7 cellular contexts compared by ENCODE assay signal in the genomic region with DNA sequence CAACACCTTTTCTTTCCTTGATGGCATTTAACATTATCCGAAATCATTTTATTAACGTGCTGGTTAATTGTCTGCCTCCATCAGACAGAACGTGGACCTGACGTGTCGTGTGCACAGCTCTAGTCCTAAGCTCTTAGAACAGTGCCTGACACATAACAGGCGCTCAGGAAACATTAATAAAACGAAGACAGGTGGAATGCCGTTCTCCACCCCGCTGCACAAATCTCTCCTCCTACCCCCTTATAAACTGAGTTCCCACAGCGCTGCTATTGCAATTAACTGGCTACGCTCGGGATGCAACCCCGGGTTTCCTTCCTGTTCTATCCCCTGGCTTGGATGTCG. TPM values are rescaled to one million over a fixed set of nuclear protein-coding genes. Genes with fewer than 3 reads are reported as not detected.
A peak's percentile ranks its signal among the peaks of the same experiment; 100 is the strongest.
DNase-seq lines count a peak whose midpoint lies in the region; ATAC-seq and TF ChIP-seq lines count a peak whose summit lies in the region.

No MANE protein-coding gene starts in this region.

- no peaks in the 10 kb centered on the region for H3K27me3 Mint-ChIP-seq in activated naive CD8-positive, alpha-beta T cell treated with anti-CD3 and anti-CD28 coated beads for 36 hours

- peaks cover 28% of the 10 kb centered on the region for H3K36me3 Mint-ChIP-seq in activated naive CD8-positive, alpha-beta T cell treated with anti-CD3 and anti-CD28 coated beads for 36 hours
- peaks cover 19% of the 10 kb centered on the region for H3K36me3 Mint-ChIP-seq in stimulated activated effector memory CD8-positive, alpha-beta T cell treated with anti-CD3 and anti-CD28 coated beads, Interleukin-12 subunit alpha, Interleukin-12 subunit beta, amount 100 ng/mL, for 72 hours

- CTCF ChIA-PET in HEK293 (lab: Yijun Ruan, JAX) = interaction anchor here (0.5 to 1.1 kb wide), 4 partner anchors 30 to 1319 kb away, joined by 3 to 4 read pairs (median 3); no protein-coding TSS in a partner anchor

- H3K9me3 ChIP-seq in HEK293 (ENCODE audit: control insufficient read depth, insufficient read depth, low read depth, low read length) = no peaks in the 10 kb centered on the region
- no peaks in the 10 kb centered on the region for H3K9me3 ChIP-seq in iPS-18a (ENCODE audit: control insufficient read depth, low read depth, low read length)

- H3K27me3 ChIP-seq in iPS-18a (ENCODE audit: control insufficient read depth, insufficient read depth, low read length) = no peaks in the 10 kb centered on the region

- peak; percentile 23 for ATAC-seq in stimulated activated effector memory CD8-positive, alpha-beta T cell treated with anti-CD3 and anti-CD28 coated beads, Interleukin-12 subunit alpha, Interleukin-12 subunit beta, amount 100 ng/mL, for 72 hours

- H3K4me1 Mint-ChIP-seq in activated naive CD8-positive, alpha-beta T cell treated with anti-CD3 and anti-CD28 coated beads for 36 hours = peaks cover 38% of the 10 kb centered on the region
- peaks cover 50% of the 10 kb centered on the region for H3K4me1 Mint-ChIP-seq in stimulated activated effector memory CD8-positive, alpha-beta T cell treated with anti-CD3 and anti-CD28 coated beads, Interleukin-12 subunit alpha, Interleukin-12 subunit beta, amount 100 ng/mL, for 72 hours

- peak overlapping the region; percentile 94 for H3K4me3 ChIP-seq in HEK293 (ENCODE audit: low read depth, low read length)
- peak overlapping the region; percentile 97 for H3K4me3 ChIP-seq in iPS-18a (ENCODE audit: low read length)

- POLR2A ChIA-PET in HEK293 (lab: Yijun Ruan, JAX) = interaction anchor here (1.0 kb wide), 1 partner anchor 18 kb away, joined by 3 read pairs; no protein-coding TSS in a partner anchor

- TF ChIP-seq CTCF in GM13976 (IDR thresholded peaks at IDR 0.05; ENCODE audit: borderline replicate concordance, control extremely low read depth, extremely low read depth, insufficient read depth, missing control alignments) (no peak), HEK293 (tag by site-specific recombination; IDR thresholded peaks at IDR 0.05) (no peak)

- H3K36me3 ChIP-seq in HEK293 (ENCODE audit: control insufficient read depth in 2 of 2, insufficient read depth in 1 of 2, low read length in 2 of 2) (peaks cover 0 to 8% of the 10 kb centered on the region in 2 experiments; a peak in 1 of 3 replicates), iPS-18a (ENCODE audit: control insufficient read depth, low read depth, low read length) (no peaks in the 10 kb centered on the region)

- peak; percentile 19 for DNase-seq in GM13976 (ENCODE audit: low spot score)
- DNase-seq in NCI-H146 (lab: John Stamatoyannopoulos, UW) = peak; percentile 45
- DNase-seq in activated naive CD8-positive, alpha-beta T cell treated with anti-CD3 and anti-CD28 coated beads for 36 hours = no peak
- DNase-seq in stimulated activated effector memory CD8-positive, alpha-beta T cell treated with anti-CD3 and anti-CD28 coated beads, Interleukin-12 subunit alpha, Interleukin-12 subunit beta, amount 100 ng/mL, for 72 hours (ENCODE audit: low spot score in 2 of 2) = no peak
- no peak for DNase-seq in islet precursor cell

- H3K4me1 ChIP-seq in HEK293 (ENCODE audit: control insufficient read depth, insufficient read depth, low read length) (peaks cover 6% of the 10 kb centered on the region), iPS-18a (ENCODE audit: control insufficient read depth, low read depth, low read length) (peaks cover 11% of the 10 kb centered on the region)

- H3K9ac ChIP-seq in iPS-18a (ENCODE audit: low read length) = peak overlapping the region; percentile 95

- H3K27ac Mint-ChIP-seq in activated naive CD8-positive, alpha-beta T cell treated with anti-CD3 and anti-CD28 coated beads for 36 hours = peak overlapping the region; percentile 97
- H3K27ac Mint-ChIP-seq in stimulated activated effector memory CD8-positive, alpha-beta T cell treated with anti-CD3 and anti-CD28 coated beads, Interleukin-12 subunit alpha, Interleukin-12 subunit beta, amount 100 ng/mL, for 72 hours = peak overlapping the region; percentile 100

- H3K4me3 Mint-ChIP-seq in activated naive CD8-positive, alpha-beta T cell treated with anti-CD3 and anti-CD28 coated beads for 36 hours = peak overlapping the region; percentile 95
- peak overlapping the region; percentile 99 for H3K4me3 Mint-ChIP-seq in stimulated activated effector memory CD8-positive, alpha-beta T cell treated with anti-CD3 and anti-CD28 coated beads, Interleukin-12 subunit alpha, Interleukin-12 subunit beta, amount 100 ng/mL, for 72 hours

- H3K9me3 Mint-ChIP-seq in activated naive CD8-positive, alpha-beta T cell treated with anti-CD3 and anti-CD28 coated beads for 36 hours = no peaks in the 10 kb centered on the region
- no peaks in the 10 kb centered on the region for H3K9me3 Mint-ChIP-seq in stimulated activated effector memory CD8-positive, alpha-beta T cell treated with anti-CD3 and anti-CD28 coated beads, Interleukin-12 subunit alpha, Interleukin-12 subunit beta, amount 100 ng/mL, for 72 hours

- H3K27ac ChIP-seq in HEK293 (ENCODE audit: extremely low read depth, low read depth, low read length) = peak overlapping the region; percentile 92
- H3K27ac ChIP-seq in iPS-18a (ENCODE audit: low read length) = peak overlapping the region; percentile 100

- in situ Hi-C loops in GM13976 (cut with MboI; ENCODE audit: low sequenced_read_pairs, unreplicated experiment) = no loop called here

TF ChIP-seq in HEK293, 187 proteins besides CTCF, POLR2A, EP300 and RAD21 (continues in another document):
- no peak for TF ChIP-seq BCL11A (tag by site-specific recombination; IDR thresholded peaks at IDR 0.05; ENCODE audit: low read depth)
- TF ChIP-seq ZNF549 (tag by site-specific recombination; IDR thresholded peaks at IDR 0.05) = no peak
- TF ChIP-seq ZNF354C (tag by site-specific recombination; IDR thresholded peaks at IDR 0.05; ENCODE audit: borderline replicate concordance, low read depth) = no peak
- TF ChIP-seq ZBTB1 (tag by site-specific recombination; IDR thresholded peaks at IDR 0.05) = no peak
- TF ChIP-seq HOXA7 (CRISPR knock-in tag; IDR thresholded peaks at IDR 0.05; ENCODE audit: borderline replicate concordance) = no peak
- TF ChIP-seq, protein P1, sequence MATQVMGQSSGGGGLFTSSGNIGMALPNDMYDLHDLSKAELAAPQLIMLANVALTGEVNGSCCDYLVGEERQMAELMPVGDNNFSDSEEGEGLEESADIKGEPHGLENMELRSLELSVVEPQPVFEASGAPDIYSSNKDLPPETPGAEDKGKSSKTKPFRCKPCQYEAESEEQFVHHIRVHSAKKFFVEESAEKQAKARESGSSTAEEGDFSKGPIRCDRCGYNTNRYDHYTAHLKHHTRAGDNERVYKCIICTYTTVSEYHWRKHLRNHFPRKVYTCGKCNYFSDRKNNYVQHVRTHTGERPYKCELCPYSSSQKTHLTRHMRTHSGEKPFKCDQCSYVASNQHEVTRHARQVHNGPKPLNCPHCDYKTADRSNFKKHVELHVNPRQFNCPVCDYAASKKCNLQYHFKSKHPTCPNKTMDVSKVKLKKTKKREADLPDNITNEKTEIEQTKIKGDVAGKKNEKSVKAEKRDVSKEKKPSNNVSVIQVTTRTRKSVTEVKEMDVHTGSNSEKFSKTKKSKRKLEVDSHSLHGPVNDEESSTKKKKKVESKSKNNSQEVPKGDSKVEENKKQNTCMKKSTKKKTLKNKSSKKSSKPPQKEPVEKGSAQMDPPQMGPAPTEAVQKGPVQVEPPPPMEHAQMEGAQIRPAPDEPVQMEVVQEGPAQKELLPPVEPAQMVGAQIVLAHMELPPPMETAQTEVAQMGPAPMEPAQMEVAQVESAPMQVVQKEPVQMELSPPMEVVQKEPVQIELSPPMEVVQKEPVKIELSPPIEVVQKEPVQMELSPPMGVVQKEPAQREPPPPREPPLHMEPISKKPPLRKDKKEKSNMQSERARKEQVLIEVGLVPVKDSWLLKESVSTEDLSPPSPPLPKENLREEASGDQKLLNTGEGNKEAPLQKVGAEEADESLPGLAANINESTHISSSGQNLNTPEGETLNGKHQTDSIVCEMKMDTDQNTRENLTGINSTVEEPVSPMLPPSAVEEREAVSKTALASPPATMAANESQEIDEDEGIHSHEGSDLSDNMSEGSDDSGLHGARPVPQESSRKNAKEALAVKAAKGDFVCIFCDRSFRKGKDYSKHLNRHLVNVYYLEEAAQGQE (tag by site-specific recombination; IDR thresholded peaks at IDR 0.05) = no peak
- TF ChIP-seq ZNF837 (tag by site-specific recombination; IDR thresholded peaks at IDR 0.05) = no peak
- no peak for TF ChIP-seq ZNF140 (tag by site-specific recombination; IDR thresholded peaks at IDR 0.05)
- no peak for TF ChIP-seq HOXC10 (CRISPR knock-in tag; IDR thresholded peaks at IDR 0.05)
- TF ChIP-seq HOXD13 (CRISPR knock-in tag; IDR thresholded peaks at IDR 0.05; ENCODE audit: borderline replicate concordance) = no peak
- TF ChIP-seq, protein P2, sequence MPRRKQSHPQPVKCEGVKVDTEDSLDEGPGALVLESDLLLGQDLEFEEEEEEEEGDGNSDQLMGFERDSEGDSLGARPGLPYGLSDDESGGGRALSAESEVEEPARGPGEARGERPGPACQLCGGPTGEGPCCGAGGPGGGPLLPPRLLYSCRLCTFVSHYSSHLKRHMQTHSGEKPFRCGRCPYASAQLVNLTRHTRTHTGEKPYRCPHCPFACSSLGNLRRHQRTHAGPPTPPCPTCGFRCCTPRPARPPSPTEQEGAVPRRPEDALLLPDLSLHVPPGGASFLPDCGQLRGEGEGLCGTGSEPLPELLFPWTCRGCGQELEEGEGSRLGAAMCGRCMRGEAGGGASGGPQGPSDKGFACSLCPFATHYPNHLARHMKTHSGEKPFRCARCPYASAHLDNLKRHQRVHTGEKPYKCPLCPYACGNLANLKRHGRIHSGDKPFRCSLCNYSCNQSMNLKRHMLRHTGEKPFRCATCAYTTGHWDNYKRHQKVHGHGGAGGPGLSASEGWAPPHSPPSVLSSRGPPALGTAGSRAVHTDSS (tag by site-specific recombination; IDR thresholded peaks at IDR 0.05) = no peak
- TF ChIP-seq KLF16 (tag by site-specific recombination; IDR thresholded peaks at IDR 0.05) = no peak
- TF ChIP-seq ZNF596 (tag by site-specific recombination; IDR thresholded peaks at IDR 0.05) = no peak
- no peak for TF ChIP-seq ZNF311 (tag by site-specific recombination; IDR thresholded peaks at IDR 0.05; ENCODE audit: borderline replicate concordance)
- TF ChIP-seq, protein P3, sequence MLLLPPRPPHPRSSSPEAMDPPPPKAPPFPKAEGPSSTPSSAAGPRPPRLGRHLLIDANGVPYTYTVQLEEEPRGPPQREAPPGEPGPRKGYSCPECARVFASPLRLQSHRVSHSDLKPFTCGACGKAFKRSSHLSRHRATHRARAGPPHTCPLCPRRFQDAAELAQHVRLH (tag by site-specific recombination; IDR thresholded peaks at IDR 0.05) = no peak
- no peak for TF ChIP-seq ZNF571 (tag by site-specific recombination; IDR thresholded peaks at IDR 0.05)

RNA-seq across cellular contexts. Expression of a gene that starts 0.5 kb away (rescaled TPM):
- total RNA-seq in activated naive CD8-positive, alpha-beta T cell treated with anti-CD3 and anti-CD28 coated beads for 36 hours = 10 to 100 TPM; 68.3 to 68.6 TPM

RNA-seq across cellular contexts. Expression of a gene that starts 16.1 kb away (rescaled TPM):
- not detected for total RNA-seq in activated naive CD8-positive, alpha-beta T cell treated with anti-CD3 and anti-CD28 coated beads for 36 hours

Comparison
In these comparisons a context has a peak if more than half of its experiments do, and no peak if none do; other contexts are left out.
1. DNase-seq: peak in GM13976 (single experiment) and NCI-H146 (single experiment); none in activated naive CD8-positive, alpha-beta T cell treated with anti-CD3 and anti-CD28 coated beads for 36 hours (single experiment), stimulated activated effector memory CD8-positive, alpha-beta T cell treated with anti-CD3 and anti-CD28 coated beads, Interleukin-12 subunit alpha, Interleukin-12 subunit beta, amount 100 ng/mL, for 72 hours (0 of 2) and islet precursor cell (single experiment).